In the genomic region with DNA sequence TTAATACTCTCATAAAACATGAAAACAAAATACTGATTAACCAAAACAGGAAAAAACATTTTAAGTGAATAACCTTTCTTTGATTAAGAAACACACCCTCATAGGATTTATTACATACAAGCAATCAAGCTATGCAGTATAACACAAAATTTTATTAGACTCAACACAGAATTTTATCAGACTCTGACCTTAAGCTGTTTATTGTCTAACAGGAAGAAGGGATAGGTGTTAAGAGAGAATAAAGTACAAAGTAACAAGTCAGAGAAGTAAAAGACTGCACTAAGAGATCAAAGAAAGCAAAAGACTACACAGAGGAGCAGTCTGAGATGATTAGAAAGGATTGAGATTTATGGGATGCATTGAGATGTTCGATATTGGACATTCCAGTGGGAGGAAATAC, we compare ENCODE assay signal across 16 cellular contexts. TPM values are rescaled to one million over a fixed set of nuclear protein-coding genes. Genes with fewer than 3 reads are reported as not detected.
DNase-seq lines count a peak whose midpoint lies in the region; ATAC-seq, FAIRE-seq and TF ChIP-seq lines count a peak whose summit lies in the region.
"Had no signal": no experiment of that assay in that cellular context is flagged by ENCODE, and none has a peak within 500 bp of the region (broad histone marks: within the 10 kb centered on the region; RNA-seq: fewer than 3 reads in every experiment).

No MANE protein-coding gene starts in this region.

- no peaks in the 10 kb centered on the region for H3K9me3 Mint-ChIP-seq in CD4-positive, CD25-positive, alpha-beta regulatory T cell
- H3K9me3 Mint-ChIP-seq in naive thymus-derived CD8-positive, alpha-beta T cell: no peaks in the 10 kb centered on the region
- H3K9me3 Mint-ChIP-seq: HFFc6 had no signal

- H3K27ac Mint-ChIP-seq in CD4-positive, CD25-positive, alpha-beta regulatory T cell: peak overlapping the region in 2 of 3 donors; percentile 1 to 16
- H3K27ac Mint-ChIP-seq in naive thymus-derived CD8-positive, alpha-beta T cell: peak overlapping the region in 6 of 10 donors; percentile 16 to 79 (median 34)

- H2AFZ ChIP-seq in GM23248: no peak overlapping the region
- no peak overlapping the region for H2AFZ ChIP-seq in HepG2 (ENCODE audit: low read length)

- H4K20me1 ChIP-seq in GM23248 (ENCODE audit: insufficient read depth) (no peaks in the 10 kb centered on the region), HepG2 (ENCODE audit: insufficient read depth, low read length) (no peaks in the 10 kb centered on the region)

- in situ Hi-C loops in GM23248 (cut with MboI) (loop anchor here (10.0 kb wide), 1 partner anchor 87 kb away; no protein-coding TSS in a partner anchor), HepG2 (cut with HindIII; ENCODE audit: extremely low pct_ligation_motif_present, low pct_unique_long_range_greater_than_20kb) (loop anchor here (5.0 kb wide), 1 partner anchor 79 kb away; no protein-coding TSS in a partner anchor)

- DNase-seq in CD4-positive, CD25-positive, alpha-beta regulatory T cell: no peak
- no peak for DNase-seq in GM23248
- DNase-seq in naive thymus-derived CD8-positive, alpha-beta T cell: no peak
- DNase-seq in NCI-H2029 (lab: John Stamatoyannopoulos, UW): no peak
- no peak for DNase-seq in SW480 (ENCODE audit: low spot score)
- no peak for DNase-seq in HEK293T (ENCODE audit: extremely low spot score)
- no peak for DNase-seq in HepG2 (ENCODE audit: low spot score)
- DNase-seq: DND-41, GDM1, HFFc6, Karpas-422, NCI-H187 treated with DMSO at 0.1 percent for 48 hours, NCI-H446, NCI-H69 had no signal

- no peak for ATAC-seq in CD4-positive, CD25-positive, alpha-beta regulatory T cell (ENCODE audit: low read depth in 2 of 2)
- no peak for ATAC-seq in naive thymus-derived CD8-positive, alpha-beta T cell
- ATAC-seq in HepG2: no peak
- ATAC-seq: GM12878 had no signal

- TF ChIP-seq EP300 in HepG2 (IDR thresholded peaks at IDR 0.05; ENCODE audit: low read depth in 2 of 2, low read length in 2 of 2): no peak
- TF ChIP-seq EP300 in HepG2 (CRISPR knock-in tag; IDR thresholded peaks at IDR 0.05; ENCODE audit: borderline replicate concordance): no peak

- H3K9ac ChIP-seq in GM23248: 0 out of 2 replicates have a peak overlapping the region, but pooled peaks have one; percentile 0
- no peak overlapping the region for H3K9ac ChIP-seq in HepG2 (ENCODE audit: insufficient read depth, low read depth, low read length)

- no peak for TF ChIP-seq RAD21 in HepG2 (CRISPR knock-in tag; IDR thresholded peaks at IDR 0.05)

- no peak overlapping the region for H3K27ac ChIP-seq in CD4-positive, CD25-positive, alpha-beta regulatory T cell (ENCODE audit: insufficient read depth, low read length, poor library complexity, severe bottlenecking)
- no peak overlapping the region for H3K27ac ChIP-seq in GM23248
- no peak overlapping the region for H3K27ac ChIP-seq in HepG2 (ENCODE audit: extremely low read length, insufficient read depth, low read length)

- no peak overlapping the region for H3K4me3 Mint-ChIP-seq in CD4-positive, CD25-positive, alpha-beta regulatory T cell
- no peak overlapping the region for H3K4me3 Mint-ChIP-seq in naive thymus-derived CD8-positive, alpha-beta T cell

- intact Hi-C loops in HepG2 (cut with micrococcal nuclease; ENCODE audit: unreplicated experiment): loop anchor here (5.0 kb wide), 2 partner anchors 49 to 69 kb away; no protein-coding TSS in a partner anchor

- H3K36me3 Mint-ChIP-seq in CD4-positive, CD25-positive, alpha-beta regulatory T cell: peaks cover 16% of the 10 kb centered on the region
- H3K36me3 Mint-ChIP-seq in naive thymus-derived CD8-positive, alpha-beta T cell: peaks cover 0 to 60% (median 0%) of the 10 kb centered on the region in 3 donors

- peaks cover 6 to 13% (median 9%) of the 10 kb centered on the region in 4 donors for H3K4me1 Mint-ChIP-seq in CD4-positive, CD25-positive, alpha-beta regulatory T cell
- H3K4me1 Mint-ChIP-seq in naive thymus-derived CD8-positive, alpha-beta T cell: peaks cover 4 to 6% (median 5%) of the 10 kb centered on the region in 4 donors

- H3K27me3 Mint-ChIP-seq in CD4-positive, CD25-positive, alpha-beta regulatory T cell: no peaks in the 10 kb centered on the region
- H3K27me3 Mint-ChIP-seq in naive thymus-derived CD8-positive, alpha-beta T cell: no peaks in the 10 kb centered on the region

- CTCF ChIA-PET in HEK293T (lab: Yijun Ruan, JAX): no interaction called here
- CTCF ChIA-PET in HepG2 (lab: Yijun Ruan, JAX; ENCODE audit: low intra/inter-chr PET ratio, low total read pairs): interaction anchor here (1.1 kb wide), 1 partner anchor 82 kb away, joined by 4 read pairs; no protein-coding TSS in a partner anchor

- no peak overlapping the region for H3K4me2 ChIP-seq in GM23248 (ENCODE audit: unreplicated experiment)
- H3K4me2 ChIP-seq in HepG2 (ENCODE audit: low read depth, low read length): no peak overlapping the region

- H3K4me3 ChIP-seq in CD4-positive, CD25-positive, alpha-beta regulatory T cell (ENCODE audit: low read depth, low read length): no peak overlapping the region
- H3K4me3 ChIP-seq in GM23248 (no peak overlapping the region), HepG2 (replicated peaks in 1 of 3; ENCODE audit: insufficient read depth in 1 of 3, low read depth in 2 of 3, low read length in 3 of 3) (no peak overlapping the region)
- H3K4me3 ChIP-seq: GM12878 had no signal

- H3K36me3 ChIP-seq in CD4-positive, CD25-positive, alpha-beta regulatory T cell (ENCODE audit: control insufficient read depth, insufficient read depth, low read length): peaks cover 18% of the 10 kb centered on the region
- H3K36me3 ChIP-seq in GM23248 (ENCODE audit: low read depth) (0 out of 2 replicates have a peak, but pooled peaks cover 7% of the 10 kb centered on the region), HepG2 (replicated peaks in 1 of 2; ENCODE audit: control insufficient read depth in 1 of 2, insufficient read depth in 2 of 2, low read length in 2 of 2) (peaks cover 0 to 3% of the 10 kb centered on the region in 2 experiments; a peak in 3 of 5 replicates)

- no peaks in the 10 kb centered on the region for H3K4me1 ChIP-seq in CD4-positive, CD25-positive, alpha-beta regulatory T cell (ENCODE audit: control insufficient read depth, insufficient read depth, low read length, poor library complexity, severe bottlenecking)
- H3K4me1 ChIP-seq in GM23248 (ENCODE audit: insufficient read depth): peaks cover 32% of the 10 kb centered on the region
- peaks cover 17% of the 10 kb centered on the region for H3K4me1 ChIP-seq in HepG2 (ENCODE audit: insufficient read depth, low read length)

- no peaks in the 10 kb centered on the region for H3K9me2 ChIP-seq in GM23248 (ENCODE audit: insufficient read depth)

- BruUV-seq in HepG2 (replicated peaks; lab: Mats Ljungman, UMichigan): no TSS peak

- TF ChIP-seq CTCF in HepG2 (CRISPR knock-in tag; IDR thresholded peaks at IDR 0.05): no peak

- peaks cover 34% of the 10 kb centered on the region for H3F3A ChIP-seq in GM23248 (ENCODE audit: insufficient read depth)

- FAIRE-seq in colon (lab: Jason Lieb, UNC): peak; percentile 38
- FAIRE-seq in HepG2 (lab: Jason Lieb, UNC): no peak
- FAIRE-seq: GM12878 had no signal

- POLR2A ChIA-PET in naive thymus-derived CD8-positive, alpha-beta T cell (lab: Charles Lee): no interaction called here
- POLR2A ChIA-PET in HEK293T (lab: Yijun Ruan, JAX): no interaction called here
- POLR2A ChIA-PET in HepG2 (lab: Yijun Ruan, JAX): no interaction called here

- H3K79me2 ChIP-seq in GM23248 (ENCODE audit: insufficient read depth) (peaks cover 52% of the 10 kb centered on the region), HepG2 (ENCODE audit: insufficient read depth, low read length) (no peaks in the 10 kb centered on the region)

- WGBS in GM23248 (ENCODE audit: low coverage in 1 of 2, low lambda C conversion rate in 2 of 2, missing lambda C conversion rate in 2 of 2), 2 experiments: 7 to 10% methylated on average over 1 of the region's 1 CpG
- 87% methylated on average over 1 of the region's 1 CpG for WGBS in HepG2 (ENCODE audit: low lambda C conversion rate)

- H3K27me3 ChIP-seq in CD4-positive, CD25-positive, alpha-beta regulatory T cell (ENCODE audit: control insufficient read depth, insufficient read depth, low read length): no peaks in the 10 kb centered on the region
- no peaks in the 10 kb centered on the region for H3K27me3 ChIP-seq in GM23248 (replicated peaks; ENCODE audit: insufficient read depth)
- no peaks in the 10 kb centered on the region for H3K27me3 ChIP-seq in HepG2 (ENCODE audit: control insufficient read depth in 1 of 2, insufficient read depth in 2 of 2, low read length in 2 of 2)

- no peak for TF ChIP-seq POLR2A in HepG2 (IDR thresholded peaks at IDR 0.05; ENCODE audit: insufficient read depth in 1 of 2, low read depth in 2 of 2, low read length in 2 of 2)

- no peaks in the 10 kb centered on the region for H3K9me3 ChIP-seq in CD4-positive, CD25-positive, alpha-beta regulatory T cell (ENCODE audit: control insufficient read depth in 2 of 2, low read length in 2 of 2)
- no peaks in the 10 kb centered on the region for H3K9me3 ChIP-seq in GM23248 (ENCODE audit: low read depth)
- no peaks in the 10 kb centered on the region for H3K9me3 ChIP-seq in HepG2 (ENCODE audit: low read length)

RNA-seq across cellular contexts. Expression of a gene that starts 37.6 kb away (rescaled TPM):
- 38.9 TPM for total RNA-seq in CD4-positive, CD25-positive, alpha-beta regulatory T cell
- 10 to 100 TPM; 37.1 to 52.2 (median 49.3) TPM for polyA plus RNA-seq in CD4-positive, CD25-positive, alpha-beta regulatory T cell
- total RNA-seq in GM23248 (2014; rRNA removed; shearing (Covaris generic)): 21.6 and 43.4 TPM in 2 replicates
- polyA plus RNA-seq in GM23248 (2016; fragmentation: Nextera tagmentation; extraction: Ambion mirVana) (21.3 and 25.5 TPM in 2 replicates), HepG2 (2011; rRNA removed) (20.5 and 24.8 TPM in 2 replicates)
- 10 to 100 TPM; 64.2 to 70.4 TPM for total RNA-seq in naive thymus-derived CD8-positive, alpha-beta T cell
- polyA plus RNA-seq in naive thymus-derived CD8-positive, alpha-beta T cell: 10 to 100 TPM; 68.6 to 71.4 (median 69.2) TPM
- 26.4 and 40.9 TPM in 2 replicates for total RNA-seq in HepG2 (2016; rRNA removed; fragmentation: Illumina TruSeq; extraction: Trizol)
- total RNA-seq in HepG2 (2016; cell fraction: cytosol; rRNA removed; fragmentation: Illumina TruSeq; extraction: Trizol; ENCODE audit: low read depth): 6.4 and 8.6 TPM in 2 replicates
- 23.8 and 38.6 TPM in 2 replicates for total RNA-seq in HepG2 (2016; cell fraction: insoluble cytoplasmic fraction; rRNA removed; fragmentation: Illumina TruSeq; extraction: Trizol)
- 19.6 and 21.3 TPM in 2 replicates for total RNA-seq in HepG2 (2016; cell fraction: membrane; rRNA removed; fragmentation: Illumina TruSeq; extraction: Trizol)
- 41.9 and 47.8 TPM in 2 replicates for total RNA-seq in HepG2 (2016; cell fraction: nucleus; rRNA removed; fragmentation: Illumina TruSeq; extraction: Trizol)
- 11.0 and 15.0 TPM in 2 replicates for polyA plus RNA-seq in HepG2 (2011; cell fraction: cytosol; rRNA removed)
- polyA plus RNA-seq in HepG2 (2011; cell fraction: nucleus; rRNA removed): 20.0 and 21.2 TPM in 2 replicates
- 20.7 and 23.9 TPM in 2 replicates for polyA plus RNA-seq in HepG2 (2012)
- 9.1 and 9.3 TPM in 2 replicates for polyA plus RNA-seq in HepG2 (2016; cell fraction: cytosol; fragmentation: Illumina TruSeq; extraction: Trizol; ENCODE audit: low read depth)
- 35.5 and 42.1 TPM in 2 replicates for polyA plus RNA-seq in HepG2 (2016; cell fraction: insoluble cytoplasmic fraction; fragmentation: Illumina TruSeq; extraction: Trizol; ENCODE audit: low read depth)
- polyA plus RNA-seq in HepG2 (2016; cell fraction: membrane; fragmentation: Illumina TruSeq; extraction: Trizol; ENCODE audit: low read depth): 13.2 and 14.7 TPM in 2 replicates
- 34.0 and 49.3 TPM in 2 replicates for polyA plus RNA-seq in HepG2 (2016; cell fraction: nucleus; fragmentation: Illumina TruSeq; extraction: Trizol; ENCODE audit: insufficient read depth, low read depth)
- polyA minus RNA-seq in HepG2 (2011; rRNA and poly(A)+ RNA removed; ENCODE audit: low replicate concordance): 28.7 and 67.9 TPM in 2 replicates
- 12.0 and 16.0 TPM in 2 replicates for polyA minus RNA-seq in HepG2 (2011; cell fraction: cytosol; rRNA and poly(A)+ RNA removed)
- polyA minus RNA-seq in HepG2 (2011; cell fraction: nucleus; rRNA and poly(A)+ RNA removed): 113 and 126 TPM in 2 replicates

RNA-seq across cellular contexts. Expression of a gene that starts 43.5 kb away (rescaled TPM):
- total RNA-seq in CD4-positive, CD25-positive, alpha-beta regulatory T cell: 261 TPM
- polyA plus RNA-seq in CD4-positive, CD25-positive, alpha-beta regulatory T cell: 1,000 to 10,000 TPM in 2 of 4 donors, 100 to 1,000 TPM in 2; 681 to 1,236 (median 896) TPM
- total RNA-seq in GM23248 (2014; rRNA removed; shearing (Covaris generic)): 4,470 and 4,692 TPM in 2 replicates
- polyA plus RNA-seq in GM23248 (2016; fragmentation: Nextera tagmentation; extraction: Ambion mirVana): 6,052 and 6,251 TPM in 2 replicates
- 10 to 100 TPM; 19.7 to 19.8 TPM for total RNA-seq in naive thymus-derived CD8-positive, alpha-beta T cell
- polyA plus RNA-seq in naive thymus-derived CD8-positive, alpha-beta T cell: 100 to 1,000 TPM in 1 of 3 donors, 10 to 100 TPM in 2; 12.2 to 159 (median 22.9) TPM
- 196 and 233 TPM in 2 replicates for total RNA-seq in HepG2 (2016; rRNA removed; fragmentation: Illumina TruSeq; extraction: Trizol)
- 267 and 332 TPM in 2 replicates for total RNA-seq in HepG2 (2016; cell fraction: cytosol; rRNA removed; fragmentation: Illumina TruSeq; extraction: Trizol; ENCODE audit: low read depth)
- 199 and 222 TPM in 2 replicates for total RNA-seq in HepG2 (2016; cell fraction: insoluble cytoplasmic fraction; rRNA removed; fragmentation: Illumina TruSeq; extraction: Trizol)
- total RNA-seq in HepG2 (2016; cell fraction: membrane; rRNA removed; fragmentation: Illumina TruSeq; extraction: Trizol): 458 TPM in 2 replicates
- total RNA-seq in HepG2 (2016; cell fraction: nucleus; rRNA removed; fragmentation: Illumina TruSeq; extraction: Trizol): 71.2 and 77.0 TPM in 2 replicates
- 530 and 613 TPM in 2 replicates for polyA plus RNA-seq in HepG2 (2011; rRNA removed)
- 1,111 and 1,129 TPM in 2 replicates for polyA plus RNA-seq in HepG2 (2011; cell fraction: cytosol; rRNA removed)
- 334 and 382 TPM in 2 replicates for polyA plus RNA-seq in HepG2 (2011; cell fraction: nucleus; rRNA removed)
- polyA plus RNA-seq in HepG2 (2012): 408 and 609 TPM in 2 replicates
- 359 and 376 TPM in 2 replicates for polyA plus RNA-seq in HepG2 (2016; cell fraction: cytosol; fragmentation: Illumina TruSeq; extraction: Trizol; ENCODE audit: low read depth)
- polyA plus RNA-seq in HepG2 (2016; cell fraction: insoluble cytoplasmic fraction; fragmentation: Illumina TruSeq; extraction: Trizol; ENCODE audit: low read depth): 206 and 224 TPM in 2 replicates
- polyA plus RNA-seq in HepG2 (2016; cell fraction: membrane; fragmentation: Illumina TruSeq; extraction: Trizol; ENCODE audit: low read depth): 410 and 414 TPM in 2 replicates
- polyA plus RNA-seq in HepG2 (2016; cell fraction: nucleus; fragmentation: Illumina TruSeq; extraction: Trizol; ENCODE audit: insufficient read depth, low read depth): 104 and 114 TPM in 2 replicates
- 575 and 2,115 TPM in 2 replicates for polyA minus RNA-seq in HepG2 (2011; rRNA and poly(A)+ RNA removed; ENCODE audit: low replicate concordance)
- 200 and 206 TPM in 2 replicates for polyA minus RNA-seq in HepG2 (2011; cell fraction: cytosol; rRNA and poly(A)+ RNA removed)
- 181 and 211 TPM in 2 replicates for polyA minus RNA-seq in HepG2 (2011; cell fraction: nucleus; rRNA and poly(A)+ RNA removed)
